29 cellular contexts compared by ENCODE assay signal in genomic region chr9:133836818-133837217, GRCh38.
"Had no signal": no experiment of that assay in that cellular context is flagged by ENCODE, and none has a peak within 500 bp of the region (broad histone marks: within the 10 kb centered on the region; RNA-seq: fewer than 3 reads in every experiment).

No MANE protein-coding gene starts in this region.

- H3K36me3 ChIP-seq: prostate gland, right atrium auricular region, tibial artery, upper lobe of left lung, uterus had no signal

- H3K9me3 Mint-ChIP-seq: effector memory CD8-positive, alpha-beta T cell; mesothelial cell of epicardium; naive B cell; natural killer cell treated with Interleukin-12 subunit alpha and Interleukin-12 subunit beta and Interleukin-15 and Interleukin-18, amount 100 ng/mL, for 72 hours; neural crest cell; stimulated activated effector memory CD8-positive, alpha-beta T cell treated with anti-CD3 and anti-CD28 coated beads, Interleukin-12 subunit alpha, Interleukin-12 subunit beta, amount 100 ng/mL, for 72 hours had no signal

- H3K4me1 ChIP-seq: left lung, prostate gland, testis, tibial artery, uterus had no signal

- ATAC-seq: effector memory CD8-positive, alpha-beta T cell; left cardiac atrium; left lung; natural killer cell treated with Interleukin-12 subunit alpha and Interleukin-12 subunit beta and Interleukin-15 and Interleukin-18, amount 100 ng/mL, for 72 hours; sciatic nerve; stimulated activated naive CD8-positive, alpha-beta T cell treated with anti-CD3 and anti-CD28 coated beads, Interleukin-15, Interleukin-2, amounts not matched to agents 100 U/mL and 50 U/mL, for 24 hours had no signal

- DNase-seq: cortex of kidney; effector memory CD8-positive, alpha-beta T cell; erythroblast; esophagus squamous epithelium; foreskin melanocyte; hippocampal formation; left cardiac atrium; mesenchymal stem cell; mucosa of descending colon; naive B cell; nucleus accumbens; stimulated activated CD4-positive, alpha-beta T cell treated with anti-CD3 and anti-CD28 coated beads, Interleukin-12 subunit alpha, Interleukin-12 subunit beta, amount 100 ng/mL, for 4 hours; stimulated activated CD4-positive, alpha-beta T cell treated with anti-CD3 and anti-CD28 coated beads, Interleukin-1b, Interleukin-23, amount 100 ng/mL, for 48 hours; stimulated activated CD4-positive, alpha-beta T cell treated with anti-CD3 and anti-CD28 coated beads, Interleukin-4, amount 100 ng/mL, for 1 hour; stimulated activated naive CD8-positive, alpha-beta T cell treated with anti-CD3 and anti-CD28 coated beads, Interleukin-15, Interleukin-2, amounts not matched to agents 100 U/mL and 50 U/mL, for 24 hours; substantia nigra; testis; tibial artery; upper lobe of left lung; uterus had no signal

- H3K27ac Mint-ChIP-seq: effector memory CD8-positive, alpha-beta T cell; mesothelial cell of epicardium; natural killer cell treated with Interleukin-12 subunit alpha and Interleukin-12 subunit beta and Interleukin-15 and Interleukin-18, amount 100 ng/mL, for 72 hours; stimulated activated effector memory CD8-positive, alpha-beta T cell treated with anti-CD3 and anti-CD28 coated beads, Interleukin-12 subunit alpha, Interleukin-12 subunit beta, amount 100 ng/mL, for 72 hours had no signal

- H3K27me3 ChIP-seq: esophagus squamous epithelium, left lung, right atrium auricular region, testis, tibial artery, upper lobe of left lung, uterus had no signal

- H3K27me3 Mint-ChIP-seq: effector memory CD8-positive, alpha-beta T cell; naive B cell had no signal

- H3K4me2 ChIP-seq: smooth muscle cell had no signal

- H3K36me3 Mint-ChIP-seq: naive B cell; natural killer cell treated with Interleukin-12 subunit alpha and Interleukin-12 subunit beta and Interleukin-15 and Interleukin-18, amount 100 ng/mL, for 72 hours; stimulated activated effector memory CD8-positive, alpha-beta T cell treated with anti-CD3 and anti-CD28 coated beads, Interleukin-12 subunit alpha, Interleukin-12 subunit beta, amount 100 ng/mL, for 72 hours had no signal

- H3K9me3 ChIP-seq: esophagus squamous epithelium, left lung, mucosa of descending colon, prostate gland, right atrium auricular region, testis, tibial artery, upper lobe of left lung, uterus had no signal

- H3K27ac ChIP-seq: esophagus squamous epithelium, left lung, prostate gland, right atrium auricular region, testis, tibial artery, upper lobe of left lung, uterus had no signal

- H3K4me3 ChIP-seq: esophagus squamous epithelium, left lung, mucosa of descending colon, prostate gland, right atrium auricular region, smooth muscle cell, testis, tibial artery, upper lobe of left lung, uterus had no signal

- H3K4me3 Mint-ChIP-seq: effector memory CD8-positive, alpha-beta T cell; mesothelial cell of epicardium; naive B cell; natural killer cell treated with Interleukin-12 subunit alpha and Interleukin-12 subunit beta and Interleukin-15 and Interleukin-18, amount 100 ng/mL, for 72 hours; neural crest cell; stimulated activated effector memory CD8-positive, alpha-beta T cell treated with anti-CD3 and anti-CD28 coated beads, Interleukin-12 subunit alpha, Interleukin-12 subunit beta, amount 100 ng/mL, for 72 hours had no signal

- H3K4me1 Mint-ChIP-seq: stimulated activated effector memory CD8-positive, alpha-beta T cell treated with anti-CD3 and anti-CD28 coated beads, Interleukin-12 subunit alpha, Interleukin-12 subunit beta, amount 100 ng/mL, for 72 hours had no signal
